Comparison of ENCODE assay signal across 8 cellular contexts in genomic region chr19:2478756-2479555, GRCh38. TPM values are rescaled to one million over a fixed set of nuclear protein-coding genes. Genes with fewer than 3 reads are reported as not detected.
DNase-seq lines count a peak whose midpoint lies in the region; ATAC-seq and TF ChIP-seq lines count a peak whose summit lies in the region.

No MANE protein-coding gene starts in this region.

- H3K36me3 ChIP-seq in neural progenitor cell (no peaks in the 10 kb centered on the region), urinary bladder (ENCODE audit: insufficient read depth) (no peaks in the 10 kb centered on the region)

- H3K27me3 Mint-ChIP-seq in activated T-helper 2 cell treated with anti-CD3 and anti-CD28 coated beads, Interferon-gamma antibody, Interleukin-2, Interleukin-4, amounts not matched to agents 10 μg/mL and 5 μg/mL and 100 μg/mL, durations not matched to agents 14 hours and 24 hours and 36 hours (ENCODE audit: low read depth): peaks cover 3% of the 10 kb centered on the region
- H3K27me3 Mint-ChIP-seq in neural progenitor cell (ENCODE audit: insufficient read depth, low read depth): peaks cover 48% of the 10 kb centered on the region

- peaks cover 62% of the 10 kb centered on the region for H3K27me3 ChIP-seq in neural progenitor cell

- DNase-seq in Daoy (ENCODE audit: low read depth) (peak; percentile 78), NOMO-1 (lab: John Stamatoyannopoulos, UW; ENCODE audit: unreplicated experiment in 2 of 2) (peak; percentile 66 to 81), foreskin fibroblast (peak; percentile 73 to 87), neural progenitor cell (ENCODE audit: low spot score) (peak; percentile 47), NCI-H524 (lab: John Stamatoyannopoulos, UW) (no peak)
- DNase-seq in activated T-helper 2 cell treated with anti-CD3 and anti-CD28 coated beads, Interferon-gamma antibody, Interleukin-2, Interleukin-4, amounts not matched to agents 10 μg/mL and 5 μg/mL and 100 μg/mL, durations not matched to agents 14 hours and 24 hours and 36 hours (ENCODE audit: low spot score): peak; percentile 67

- H4K20me1 ChIP-seq in neural progenitor cell (ENCODE audit: low read depth): peaks cover 35% of the 10 kb centered on the region

- 5% methylated on average over 39 of the region's 39 CpGs for WGBS in urinary bladder

- no peak overlapping the region for H2AFZ ChIP-seq in neural progenitor cell (replicated peaks)

- H3K4me1 ChIP-seq in neural progenitor cell: peaks cover 26% of the 10 kb centered on the region
- H3K4me1 ChIP-seq in urinary bladder (ENCODE audit: insufficient read depth): no peaks in the 10 kb centered on the region

- H3K9ac ChIP-seq in neural progenitor cell: no peak overlapping the region

- H3K27ac ChIP-seq in neural progenitor cell (no peak overlapping the region), urinary bladder (ENCODE audit: low read depth) (peak overlapping the region; percentile 80)

- ATAC-seq in GM18502 (IDR thresholded peaks at IDR 0.05; ENCODE audit: poor library complexity, unreplicated experiment): no peak

- H3K4me3 Mint-ChIP-seq in activated T-helper 2 cell treated with anti-CD3 and anti-CD28 coated beads, Interferon-gamma antibody, Interleukin-2, Interleukin-4, amounts not matched to agents 10 μg/mL and 5 μg/mL and 100 μg/mL, durations not matched to agents 14 hours and 24 hours and 36 hours (ENCODE audit: low read depth): peak overlapping the region; percentile 96
- H3K4me3 Mint-ChIP-seq in neural progenitor cell: peak overlapping the region; percentile 81

- H3K4me2 ChIP-seq in neural progenitor cell: peak overlapping the region; percentile 69

- H3K9me3 Mint-ChIP-seq in activated T-helper 2 cell treated with anti-CD3 and anti-CD28 coated beads, Interferon-gamma antibody, Interleukin-2, Interleukin-4, amounts not matched to agents 10 μg/mL and 5 μg/mL and 100 μg/mL, durations not matched to agents 14 hours and 24 hours and 36 hours: peaks cover 8% of the 10 kb centered on the region
- no peaks in the 10 kb centered on the region for H3K9me3 Mint-ChIP-seq in neural progenitor cell

- H3K36me3 Mint-ChIP-seq in activated T-helper 2 cell treated with anti-CD3 and anti-CD28 coated beads, Interferon-gamma antibody, Interleukin-2, Interleukin-4, amounts not matched to agents 10 μg/mL and 5 μg/mL and 100 μg/mL, durations not matched to agents 14 hours and 24 hours and 36 hours (ENCODE audit: low read depth): peaks cover 28% of the 10 kb centered on the region
- H3K36me3 Mint-ChIP-seq in neural progenitor cell: no peaks in the 10 kb centered on the region

- H3K9me3 ChIP-seq in neural progenitor cell (ENCODE audit: low read depth): no peaks in the 10 kb centered on the region

- intact Hi-C loops in activated T-helper 2 cell treated with anti-CD3 and anti-CD28 coated beads, Interferon-gamma antibody, Interleukin-2, Interleukin-4, amounts not matched to agents 10 μg/mL and 5 μg/mL and 100 μg/mL, durations not matched to agents 14 hours and 24 hours and 36 hours (cut with micrococcal nuclease): loop anchor here (2.0 kb wide), 2 partner anchors 16 to 54 kb away; no protein-coding TSS in a partner anchor

- H3F3A ChIP-seq in neural progenitor cell (ENCODE audit: low read depth): peaks cover 21% of the 10 kb centered on the region

- H3K27ac Mint-ChIP-seq in activated T-helper 2 cell treated with anti-CD3 and anti-CD28 coated beads, Interferon-gamma antibody, Interleukin-2, Interleukin-4, amounts not matched to agents 10 μg/mL and 5 μg/mL and 100 μg/mL, durations not matched to agents 14 hours and 24 hours and 36 hours: peak overlapping the region; percentile 72
- no peak overlapping the region for H3K27ac Mint-ChIP-seq in neural progenitor cell

- H3K4me3 ChIP-seq in foreskin fibroblast (ENCODE audit: low read depth in 1 of 2, low read length in 2 of 2) (peak overlapping the region; percentile 83 to 98), neural progenitor cell (peak overlapping the region; percentile 37), urinary bladder (ENCODE audit: low read depth, low read length) (peak overlapping the region; percentile 51)

- H3K79me2 ChIP-seq in neural progenitor cell (ENCODE audit: low read depth): no peaks in the 10 kb centered on the region

- no peak for TF ChIP-seq CTCF in foreskin fibroblast (IDR thresholded peaks at IDR 0.05; ENCODE audit: low read depth, low read length)
- TF ChIP-seq CTCF in neural progenitor cell (IDR thresholded peaks at IDR 0.05): no peak

- H3K4me1 Mint-ChIP-seq in activated T-helper 2 cell treated with anti-CD3 and anti-CD28 coated beads, Interferon-gamma antibody, Interleukin-2, Interleukin-4, amounts not matched to agents 10 μg/mL and 5 μg/mL and 100 μg/mL, durations not matched to agents 14 hours and 24 hours and 36 hours (ENCODE audit: low read depth): peaks cover 13% of the 10 kb centered on the region
- H3K4me1 Mint-ChIP-seq in neural progenitor cell: peaks cover 22% of the 10 kb centered on the region

RNA-seq across cellular contexts. Expression of gene GADD45B, which starts 3.0 kb away (rescaled TPM):
- 70.5 and 85.9 TPM in 2 replicates for total RNA-seq in Daoy (2014; rRNA removed; shearing (Covaris generic))
- 90.7 and 95.2 TPM in 2 replicates for total RNA-seq in activated T-helper 2 cell treated with anti-CD3 and anti-CD28 coated beads, Interferon-gamma antibody, Interleukin-2, Interleukin-4, amounts not matched to agents 10 μg/mL and 5 μg/mL and 100 μg/mL, durations not matched to agents 14 hours and 24 hours and 36 hours
- 3.9 and 6.2 TPM in 2 replicates for total RNA-seq in neural progenitor cell (ENCODE audit: low replicate concordance)
- 23.2 TPM for total RNA-seq in urinary bladder
- polyA plus RNA-seq in urinary bladder: 163 TPM

RNA-seq across cellular contexts. Expression of gene LMNB2, which starts 22.2 kb away (rescaled TPM):
- 207 and 209 TPM in 2 replicates for total RNA-seq in Daoy (2014; rRNA removed; shearing (Covaris generic))
- total RNA-seq in activated T-helper 2 cell treated with anti-CD3 and anti-CD28 coated beads, Interferon-gamma antibody, Interleukin-2, Interleukin-4, amounts not matched to agents 10 μg/mL and 5 μg/mL and 100 μg/mL, durations not matched to agents 14 hours and 24 hours and 36 hours: 111 and 115 TPM in 2 replicates
- total RNA-seq in neural progenitor cell (ENCODE audit: low replicate concordance) (78.0 and 246 TPM in 2 replicates), urinary bladder (33.4 TPM)
- 22.2 TPM for polyA plus RNA-seq in urinary bladder

RNA-seq across cellular contexts. Expression of gene TIMM13, which starts 51.6 kb away (rescaled TPM):
- 54.0 and 56.3 TPM in 2 replicates for total RNA-seq in Daoy (2014; rRNA removed; shearing (Covaris generic))
- total RNA-seq in activated T-helper 2 cell treated with anti-CD3 and anti-CD28 coated beads, Interferon-gamma antibody, Interleukin-2, Interleukin-4, amounts not matched to agents 10 μg/mL and 5 μg/mL and 100 μg/mL, durations not matched to agents 14 hours and 24 hours and 36 hours: 139 and 145 TPM in 2 replicates
- total RNA-seq in neural progenitor cell (ENCODE audit: low replicate concordance): 22.3 and 37.9 TPM in 2 replicates
- 17.5 TPM for total RNA-seq in urinary bladder
- 72.2 TPM for polyA plus RNA-seq in urinary bladder

Comparison
In these comparisons a context has a peak if more than half of its experiments do, and no peak if none do; other contexts are left out.
1. DNase-seq: peak in Daoy (single experiment), NOMO-1 (2 of 2), activated T-helper 2 cell treated with anti-CD3 and anti-CD28 coated beads, Interferon-gamma antibody, Interleukin-2, Interleukin-4, amounts not matched to agents 10 μg/mL and 5 μg/mL and 100 μg/mL, durations not matched to agents 14 hours and 24 hours and 36 hours (single experiment), foreskin fibroblast (2 of 2) and neural progenitor cell (single experiment); none in NCI-H524 (0 of 2).
2. H3K4me3 ChIP-seq: peak in every context shown above with its lines; median percentile 90 in foreskin fibroblast; 51 in urinary bladder; 37 in neural progenitor cell.